8 cellular contexts compared by ENCODE assay signal in genomic region chr4:70901984-70902576, GRCh38. TPM values are rescaled to one million over a fixed set of nuclear protein-coding genes. Genes with fewer than 3 reads are reported as not detected.
A peak's percentile ranks its signal among the peaks of the same experiment; 100 is the strongest.
DNase-seq lines count a peak whose midpoint lies in the region; ATAC-seq and TF ChIP-seq lines count a peak whose summit lies in the region.

Gene MOB1B, plus strand, starts transcription at chr4:70902369. Its CDS starts 168 bp downstream, at chr4:70902537.

- ATAC-seq in HG03196 (IDR thresholded peaks at IDR 0.05; ENCODE audit: unreplicated experiment): peak; percentile 90
- peak; percentile 95 for ATAC-seq in left colon

- peak; percentile 69 for TF ChIP-seq POLR2A in GM18951 (IDR thresholded peaks at IDR 0.05; ENCODE audit: extremely low read depth, insufficient read depth, insufficient read length)

- peak within 1 kb of the TSS; percentile 90 for H3K27ac ChIP-seq in cingulate gyrus (ENCODE audit: low read depth, low read length)

- DNase-seq in AML-193 (lab: John Stamatoyannopoulos, UW) (peak; percentile 28 to 42), NCI-H524 (lab: John Stamatoyannopoulos, UW) (peak; percentile 78 to 91), left colon (peak; percentile 88 to 89)
- DNase-seq in activated CD4-positive, alpha-beta T cell treated with anti-CD3 and anti-CD28 coated beads for 4 hours: peak; percentile 84 to 87
- DNase-seq in stimulated activated CD4-positive, alpha-beta T cell treated with anti-CD3 and anti-CD28 coated beads, Interleukin-1b, Interleukin-23, amount 100 ng/mL, for 48 hours: peak; percentile 86

- in situ Hi-C loops in GM18951 (cut with MboI; ENCODE audit: low sequenced_read_pairs, unreplicated experiment): no loop called here

- intact Hi-C loops in left colon (cut with DNase I, micrococcal nuclease): loop anchor here in 1 of 2 donors (10.0 kb wide), 1 partner anchor 93 kb away; the partner anchor contains the start of gene DCK

RNA-seq across cellular contexts. Expression of gene MOB1B, which starts in this region (rescaled TPM):
- 10 to 100 TPM; 14.7 to 15.8 TPM for total RNA-seq in left colon

Comparison
In these comparisons a context has a peak if more than half of its experiments do, and no peak if none do; other contexts are left out.
1. Peak in every context shown above with its lines: DNase-seq, ATAC-seq and H3K27ac ChIP-seq.
2. DNase-seq: peak in every context shown above with its lines; median percentile 88 in left colon; 86 in stimulated activated CD4-positive, alpha-beta T cell treated with anti-CD3 and anti-CD28 coated beads, Interleukin-1b, Interleukin-23, amount 100 ng/mL, for 48 hours; 86 in activated CD4-positive, alpha-beta T cell treated with anti-CD3 and anti-CD28 coated beads for 4 hours; 84 in NCI-H524; 35 in AML-193.